In genomic region chr12:55142896-55143870, GRCh38 we compare ENCODE assay signal across 9 cellular contexts. TPM values are rescaled to one million over a fixed set of nuclear protein-coding genes. Genes with fewer than 3 reads are reported as not detected.
DNase-seq lines count a peak whose midpoint lies in the region; ATAC-seq, FAIRE-seq and TF ChIP-seq lines count a peak whose summit lies in the region.
"Had no signal": no experiment of that assay in that cellular context is flagged by ENCODE, and none has a peak within 500 bp of the region (broad histone marks: within the 10 kb centered on the region; RNA-seq: fewer than 3 reads in every experiment).

No MANE protein-coding gene starts in this region.

- TF ChIP-seq CTCF in D721Med (IDR thresholded peaks at IDR 0.05; ENCODE audit: insufficient read depth, missing control alignments): peak; percentile 73
- TF ChIP-seq CTCF in HFF-Myc (IDR thresholded peaks at IDR 0.05; ENCODE audit: low read depth, low read length, missing control alignments): peak; percentile 70

- ATAC-seq in GM21381 (IDR thresholded peaks at IDR 0.05; ENCODE audit: unreplicated experiment): no peak
- ATAC-seq in HG03520 (IDR thresholded peaks at IDR 0.05; ENCODE audit: unreplicated experiment): no peak
- ATAC-seq: stimulated activated effector memory CD8-positive, alpha-beta T cell treated with anti-CD3 and anti-CD28 coated beads, Interleukin-12 subunit alpha, Interleukin-12 subunit beta, amount 100 ng/mL, for 72 hours had no signal

- FAIRE-seq in D721Med (lab: Jason Lieb, UNC): no peak

- no peak for DNase-seq in D721Med (ENCODE audit: insufficient read length, low spot score)
- DNase-seq in HFF-Myc (ENCODE audit: extremely low read depth, low read depth): peak; percentile 19
- DNase-seq in NCI-H524 (lab: John Stamatoyannopoulos, UW): peak; percentile 40 to 60
- peak; percentile 35 for DNase-seq in activated CD8-positive, alpha-beta memory T cell treated with anti-CD3 and anti-CD28 coated beads, Interleukin-2, amount 50 U/mL, for 4 hours
- DNase-seq in foreskin melanocyte: peak; percentile 46
- DNase-seq in renal cortical epithelial cell (ENCODE audit: low read depth): peak; percentile 40

- H3K4me3 ChIP-seq in HFF-Myc (replicated peaks; ENCODE audit: low read depth, low read length): no peak overlapping the region

RNA-seq across cellular contexts. Expression of gene OR9K2, which starts 17.0 kb away (rescaled TPM):
- total RNA-seq in renal cortical epithelial cell: not detected in 2 replicates
